In genomic region chr16:11852092-11852809, GRCh38 we compare ENCODE assay signal across 8 cellular contexts. TPM values are rescaled to one million over a fixed set of nuclear protein-coding genes. Genes with fewer than 3 reads are reported as not detected.
DNase-seq lines count a peak whose midpoint lies in the region; ATAC-seq, FAIRE-seq and TF ChIP-seq lines count a peak whose summit lies in the region.

No MANE protein-coding gene starts in this region.

- WGBS in A549 (ENCODE audit: missing lambda C conversion rate), result 43% methylated on average over 33 of the region's 33 CpGs
- 38 to 60% methylated on average over 16 to 33 of the region's 33 CpGs for WGBS in testis, 2 donors

- no peak for TF ChIP-seq RAD21 in A549 (conservative IDR thresholded peaks at IDR 0.05 in 1 of 2, IDR thresholded peaks at IDR 0.05 in 1 of 2)

- peaks cover 50% of the 10 kb centered on the region for H3K4me1 Mint-ChIP-seq in activated naive CD8-positive, alpha-beta T cell treated with anti-CD3 and anti-CD28 coated beads for 36 hours

- no peak for FAIRE-seq in A549 (lab: Jason Lieb, UNC)

- no peak for TF ChIP-seq EP300 in A549 (IDR thresholded peaks at IDR 0.05)

- H3K27ac Mint-ChIP-seq in activated naive CD8-positive, alpha-beta T cell treated with anti-CD3 and anti-CD28 coated beads for 36 hours, result peak overlapping the region; percentile 97

- H3K4me3 ChIP-seq in A549 (peak overlapping the region; percentile 77), kidney epithelial cell (ENCODE audit: low read depth, low read length) (peak overlapping the region; percentile 99), testis (peak overlapping the region; percentile 77 to 91)

- no peak for TF ChIP-seq CTCF in A549 (IDR thresholded peaks at IDR 0.05)
- TF ChIP-seq CTCF in kidney epithelial cell (IDR thresholded peaks at IDR 0.05; ENCODE audit: insufficient read depth, low read length, poor library complexity, severe bottlenecking), result no peak
- TF ChIP-seq CTCF in testis (IDR thresholded peaks at IDR 0.05), result no peak

- H3K27me3 ChIP-seq in kidney epithelial cell (ENCODE audit: control insufficient read depth, insufficient read depth, low read length) (no peaks in the 10 kb centered on the region), testis (no peaks in the 10 kb centered on the region)

- H3K36me3 Mint-ChIP-seq in activated naive CD8-positive, alpha-beta T cell treated with anti-CD3 and anti-CD28 coated beads for 36 hours, result peaks cover 59% of the 10 kb centered on the region

- no peaks in the 10 kb centered on the region for H3K9me3 Mint-ChIP-seq in activated naive CD8-positive, alpha-beta T cell treated with anti-CD3 and anti-CD28 coated beads for 36 hours

- no peaks in the 10 kb centered on the region for H3K27me3 Mint-ChIP-seq in activated naive CD8-positive, alpha-beta T cell treated with anti-CD3 and anti-CD28 coated beads for 36 hours

- no peak for TF ChIP-seq POLR2A in A549 (IDR thresholded peaks at IDR 0.05; ENCODE audit: low read length)
- no peak for TF ChIP-seq POLR2A in testis (IDR thresholded peaks at IDR 0.05)

- H3K4me1 ChIP-seq in A549 (peaks cover 26% of the 10 kb centered on the region), testis (peaks cover 4% of the 10 kb centered on the region)

- DNase-seq in A549 (ENCODE audit: low read depth in 1 of 2, low spot score in 1 of 2), result peak in 1 of 2 experiments; percentile 53
- DNase-seq in HEK293T (ENCODE audit: extremely low spot score), result no peak
- DNase-seq in activated naive CD8-positive, alpha-beta T cell treated with anti-CD3 and anti-CD28 coated beads for 36 hours, result no peak
- DNase-seq in kidney epithelial cell (ENCODE audit: low read depth), result no peak
- DNase-seq in testis, result peak; percentile 49
- no peak for DNase-seq in NK-92 treated with Interleukin-12 subunit alpha and Interleukin-12 subunit beta, amount 100 ng/mL, for 24 hours (lab: John Stamatoyannopoulos, UW)
- DNase-seq in medulla oblongata (ENCODE audit: extremely low spot score), result no peak

- peak overlapping the region; percentile 89 for H3K4me2 ChIP-seq in A549

- POLR2A ChIA-PET in A549 (lab: Yijun Ruan, JAX) (interaction anchor here (1.6 kb wide), 1 partner anchor 55 kb away, joined by 4 read pairs; the partner anchor contains the start of gene ZC3H7A), HEK293T (lab: Yijun Ruan, JAX) (interaction anchor here (0.7 to 1.9 kb wide), 6 partner anchors 9 to 54 kb away, joined by 3 to 10 read pairs (median 4); no protein-coding TSS in a partner anchor)

- H3K9me3 ChIP-seq in A549 (no peaks in the 10 kb centered on the region), testis (no peaks in the 10 kb centered on the region)

- ATAC-seq in A549 (peak in 1 of 2 experiments; percentile 26; a peak in 2 of 6 replicates), GM18909 (IDR thresholded peaks at IDR 0.05; ENCODE audit: poor library complexity, unreplicated experiment) (no peak)

- CTCF ChIA-PET in A549 (lab: Yijun Ruan, JAX) (interaction anchor here (0.6 to 1.2 kb wide), 3 partner anchors 12 to 141 kb away, joined by 3 read pairs; no protein-coding TSS in a partner anchor), HEK293T (lab: Yijun Ruan, JAX) (no interaction called here)

- H3K27ac ChIP-seq in A549 (peak overlapping the region; percentile 92 to 94), testis (peak overlapping the region; percentile 83 to 84)

- intact Hi-C loops in testis (cut with DNase I; ENCODE audit: low total_unique reads), result no loop called here

- peaks cover 2% of the 10 kb centered on the region for H3K36me3 ChIP-seq in kidney epithelial cell (ENCODE audit: control insufficient read depth, insufficient read depth, low read length)
- no peaks in the 10 kb centered on the region for H3K36me3 ChIP-seq in testis (ENCODE audit: low read depth, missing control alignments)

- peak overlapping the region; percentile 99 for H3K4me3 Mint-ChIP-seq in activated naive CD8-positive, alpha-beta T cell treated with anti-CD3 and anti-CD28 coated beads for 36 hours

TF ChIP-seq in A549, 52 proteins besides CTCF, POLR2A, EP300 and RAD21 (continues in another document):
- TF ChIP-seq NPAS2 (CRISPR knock-in tag; IDR thresholded peaks at IDR 0.05; ENCODE audit: borderline replicate concordance), result no peak
- TF ChIP-seq MAX (IDR thresholded peaks at IDR 0.05), result no peak
- TF ChIP-seq BCL3 (IDR thresholded peaks at IDR 0.05), result no peak
- no peak for TF ChIP-seq ELK1 (IDR thresholded peaks at IDR 0.05; ENCODE audit: low read depth, low read length)
- no peak for TF ChIP-seq FOXS1 (CRISPR knock-in tag; IDR thresholded peaks at IDR 0.05)
- no peak for TF ChIP-seq HDAC2 (IDR thresholded peaks at IDR 0.05)
- TF ChIP-seq JUN (IDR thresholded peaks at IDR 0.05), result no peak

TF ChIP-seq in HEK293T, 16 proteins besides CTCF, POLR2A, EP300 and RAD21:
- TF ChIP-seq ZNF384 (IDR thresholded peaks at IDR 0.05), result no peak
- TF ChIP-seq L3MBTL2 (conservative IDR thresholded peaks at IDR 0.05), result peak; percentile 62; the same call in 1 of the 2 replicates
- no peak for TF ChIP-seq FOXA1 (IDR thresholded peaks at IDR 0.05)

RNA-seq across cellular contexts. Expression of gene RSL1D1, which starts 0.9 kb away (rescaled TPM):
- polyA plus RNA-seq in A549 (2011; rRNA removed) (211 and 330 TPM in 2 replicates), A549 (2017; fragmentation: RNase III; extraction: RNeasy Plus Mini Kit Qiagen cat#74134 plus additional on column Dnase treatment) (205 to 251 TPM (median 209 TPM) in 3 replicates), testis (ENCODE audit: insufficient read depth, low read depth, low replicate concordance) (101 TPM)
- polyA plus RNA-seq in A549 (2012; cell fraction: cytosol; rRNA removed), result 48.6 and 52.6 TPM in 2 replicates
- polyA plus RNA-seq in A549 (2012; cell fraction: nucleus; rRNA removed), result 9.0 and 10.9 TPM in 2 replicates
- polyA minus RNA-seq in A549 (2011; rRNA and poly(A)+ RNA removed), result 38.6 and 69.6 TPM in 2 replicates
- 100 to 1,000 TPM; 434 to 441 TPM for total RNA-seq in activated naive CD8-positive, alpha-beta T cell treated with anti-CD3 and anti-CD28 coated beads for 36 hours
- total RNA-seq in kidney epithelial cell (194 and 240 TPM in 2 replicates), testis (10 to 100 TPM; 79.3 to 97.6 TPM)

RNA-seq across cellular contexts. Expression of gene ZC3H7A, which starts 55.2 kb away (rescaled TPM):
- polyA plus RNA-seq in A549 (2011; rRNA removed) (41.5 and 55.1 TPM in 2 replicates), A549 (2017; fragmentation: RNase III; extraction: RNeasy Plus Mini Kit Qiagen cat#74134 plus additional on column Dnase treatment) (33.8 to 39.1 TPM (median 36.8 TPM) in 3 replicates), testis (ENCODE audit: insufficient read depth, low read depth, low replicate concordance) (24.6 TPM)
- polyA plus RNA-seq in A549 (2012; cell fraction: cytosol; rRNA removed), result 23.6 and 25.7 TPM in 2 replicates
- polyA plus RNA-seq in A549 (2012; cell fraction: nucleus; rRNA removed), result 15.1 and 25.0 TPM in 2 replicates
- 18.5 and 23.6 TPM in 2 replicates for polyA minus RNA-seq in A549 (2011; rRNA and poly(A)+ RNA removed)
- total RNA-seq in activated naive CD8-positive, alpha-beta T cell treated with anti-CD3 and anti-CD28 coated beads for 36 hours, result 10 to 100 TPM; 54.1 to 57.9 TPM
- total RNA-seq in kidney epithelial cell (50.1 and 52.6 TPM in 2 replicates), testis (10 to 100 TPM; 41.4 to 48.8 TPM)
